Comparison of ENCODE assay signal across 9 cellular contexts in the genomic region with DNA sequence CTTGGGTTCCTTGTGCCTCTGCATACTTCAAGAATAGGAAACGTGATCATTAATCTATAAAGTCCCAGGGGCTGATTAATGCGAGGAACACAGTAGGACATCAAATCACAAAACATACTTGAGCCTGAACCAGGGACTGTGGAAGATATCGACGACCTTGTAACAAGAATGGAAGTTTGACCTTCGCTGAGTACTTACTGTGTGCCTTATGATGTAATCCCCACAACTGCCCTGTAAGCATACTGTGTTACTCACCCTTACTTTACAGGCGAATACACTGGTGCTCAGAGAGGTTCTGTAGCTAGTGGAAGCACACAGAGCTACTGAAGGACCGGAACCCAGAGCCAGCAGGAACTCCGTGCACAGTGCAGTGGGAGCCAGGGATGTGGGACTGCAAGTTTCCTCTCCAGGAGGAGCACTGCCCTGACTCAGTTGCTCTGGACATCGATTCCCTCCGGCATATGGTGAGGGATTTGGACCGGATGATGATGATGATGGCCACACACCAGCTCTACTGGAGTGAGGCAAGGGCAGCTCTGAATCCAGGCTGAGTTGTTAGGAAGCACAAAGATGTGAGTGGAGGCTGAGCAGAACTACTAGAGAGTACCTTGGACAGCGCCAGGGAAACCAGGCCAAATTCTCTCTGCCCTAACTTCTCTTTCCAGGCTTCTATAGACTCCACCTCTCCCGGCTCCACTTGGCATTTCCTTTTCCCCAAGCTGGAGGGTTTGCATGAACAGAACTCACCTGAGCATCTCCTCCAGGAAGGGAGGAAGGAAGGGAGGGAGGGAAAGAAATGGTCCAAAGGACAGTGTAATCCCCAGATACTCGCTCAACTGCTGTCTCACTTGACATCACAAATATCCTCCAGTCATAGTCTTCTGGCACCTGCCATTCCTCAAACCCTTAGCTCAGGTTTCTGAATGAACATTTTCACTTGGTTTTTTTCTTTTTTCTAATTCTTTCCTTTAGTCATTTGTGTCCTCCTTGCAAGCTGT. TPM values are rescaled to one million over a fixed set of nuclear protein-coding genes. Genes with fewer than 3 reads are reported as not detected.
A peak's percentile ranks its signal among the peaks of the same experiment; 100 is the strongest.
DNase-seq lines count a peak whose midpoint lies in the region; ATAC-seq lines count a peak whose summit lies in the region.
"Had no signal": no experiment of that assay in that cellular context is flagged by ENCODE, and none has a peak within 500 bp of the region (broad histone marks: within the 10 kb centered on the region; RNA-seq: fewer than 3 reads in every experiment).

No MANE protein-coding gene starts in this region.

- peaks cover 6% of the 10 kb centered on the region for H3K4me1 Mint-ChIP-seq in central memory CD8-positive, alpha-beta T cell

- H3K4me3 Mint-ChIP-seq in central memory CD8-positive, alpha-beta T cell = peak overlapping the region; percentile 42

- no peak for ATAC-seq in central memory CD8-positive, alpha-beta T cell (replicated peaks; ENCODE audit: extremely low read depth, poor library complexity, severe bottlenecking)
- no peak for ATAC-seq in HG02642 (IDR thresholded peaks at IDR 0.05; ENCODE audit: poor library complexity, unreplicated experiment)
- ATAC-seq in GM19455 (IDR thresholded peaks at IDR 0.05; ENCODE audit: unreplicated experiment) = no peak
- no peak for ATAC-seq in HG03521 (IDR thresholded peaks at IDR 0.05; ENCODE audit: unreplicated experiment)

- no peak overlapping the region for H3K27ac Mint-ChIP-seq in central memory CD8-positive, alpha-beta T cell (ENCODE audit: low read depth)

- peaks cover 56% of the 10 kb centered on the region for H3K27me3 Mint-ChIP-seq in central memory CD8-positive, alpha-beta T cell

- DNase-seq in ELR (ENCODE audit: low read depth) = peak; percentile 57
- peak; percentile 32 for DNase-seq in MV-4-11 (lab: John Stamatoyannopoulos, UW)
- DNase-seq in central memory CD8-positive, alpha-beta T cell (ENCODE audit: low spot score in 2 of 2) = no peak
- peak; percentile 33 for DNase-seq in mesenteric fat pad (ENCODE audit: low spot score)
- DNase-seq in stimulated activated CD4-positive, alpha-beta T cell treated with anti-CD3 and anti-CD28 coated beads, Interleukin-4, amount 100 ng/mL, for 4 hours = no peak
- DNase-seq: activated CD4-positive, alpha-beta T cell treated with anti-CD3 and anti-CD28 coated beads for 4 hours had no signal

- no peaks in the 10 kb centered on the region for H3K9me3 Mint-ChIP-seq in central memory CD8-positive, alpha-beta T cell

- H3K36me3 Mint-ChIP-seq in central memory CD8-positive, alpha-beta T cell (ENCODE audit: insufficient read depth) = no peaks in the 10 kb centered on the region

RNA-seq across cellular contexts. Expression of a gene that starts 1.5 kb away (rescaled TPM):
- total RNA-seq in mesenteric fat pad = not detected

Comparison
In these comparisons a context has a peak if more than half of its experiments do, and no peak if none do; other contexts are left out.
1. DNase-seq: peak in ELR (single experiment), MV-4-11 (single experiment) and mesenteric fat pad (single experiment); none in central memory CD8-positive, alpha-beta T cell (0 of 2) and stimulated activated CD4-positive, alpha-beta T cell treated with anti-CD3 and anti-CD28 coated beads, Interleukin-4, amount 100 ng/mL, for 4 hours (0 of 2).